In genomic region chr12:116954700-116955381, GRCh38 we compare ENCODE assay signal across 18 cellular contexts. TPM values are rescaled to one million over a fixed set of nuclear protein-coding genes. Genes with fewer than 3 reads are reported as not detected.
DNase-seq lines count a peak whose midpoint lies in the region; ATAC-seq and TF ChIP-seq lines count a peak whose summit lies in the region.
"Had no signal": no experiment of that assay in that cellular context is flagged by ENCODE, and none has a peak within 500 bp of the region (broad histone marks: within the 10 kb centered on the region; RNA-seq: fewer than 3 reads in every experiment).

No MANE protein-coding gene starts in this region.

- no peaks in the 10 kb centered on the region for H3K9me3 ChIP-seq in heart left ventricle
- H3K9me3 ChIP-seq in mucosa of descending colon = no peaks in the 10 kb centered on the region
- no peaks in the 10 kb centered on the region for H3K9me3 ChIP-seq in upper lobe of right lung

- peaks cover 0 to 34% (median 19%) of the 10 kb centered on the region in 12 donors for H3K4me1 ChIP-seq in heart left ventricle
- H3K4me1 ChIP-seq in mucosa of descending colon (ENCODE audit: low read depth) = no peaks in the 10 kb centered on the region
- peaks cover 7% of the 10 kb centered on the region for H3K4me1 ChIP-seq in upper lobe of right lung
- H3K4me1 ChIP-seq: foreskin keratinocyte had no signal

- H3K27ac ChIP-seq in heart left ventricle = peak overlapping the region in 4 of 12 donors; percentile 7 to 41 (median 10)
- H3K27ac ChIP-seq in upper lobe of right lung = peak overlapping the region; percentile 32
- H3K27ac ChIP-seq: foreskin keratinocyte, hepatocyte had no signal

- intact Hi-C loops in heart left ventricle (cut with DNase I) = no loop called here
- intact Hi-C loops in mucosa of descending colon (cut with DNase I, micrococcal nuclease) = no loop called here
- intact Hi-C loops in upper lobe of right lung (cut with DNase I) = no loop called here

- H3K36me3 ChIP-seq in heart left ventricle (peaks cover 0 to 26% (median 15%) of the 10 kb centered on the region in 9 donors), mucosa of descending colon (ENCODE audit: low read depth) (no peaks in the 10 kb centered on the region), upper lobe of right lung (no peaks in the 10 kb centered on the region)

- H3K27me3 ChIP-seq in heart left ventricle (no peaks in the 10 kb centered on the region), upper lobe of right lung (no peaks in the 10 kb centered on the region)
- H3K27me3 ChIP-seq: foreskin keratinocyte, hepatocyte had no signal

- peak; percentile 43 for DNase-seq in NCI-H2029 (lab: John Stamatoyannopoulos, UW)
- no peak for DNase-seq in NCI-H2029 treated with DMSO at 0.1 percent for 48 hours (lab: John Stamatoyannopoulos, UW)
- DNase-seq in heart left ventricle = peak in 4 of 5 donors; percentile 29 to 66 (median 37)
- DNase-seq in mucosa of descending colon = peak in 2 of 3 donors; percentile 14 to 41
- peak; percentile 75 for DNase-seq in upper lobe of right lung
- no peak for DNase-seq in middle frontal gyrus (ENCODE audit: extremely low spot score, low spot score)
- no peak for DNase-seq in GM20000 (ENCODE audit: low spot score)
- DNase-seq: 8988T; activated CD4-positive, alpha-beta T cell treated with anti-CD3 and anti-CD28 coated beads for 48 hours; AML-193; aorta; NCI-H446 treated with DMSO at 0.1 percent for 48 hours had no signal

- peak in 3 of 4 donors; percentile 52 to 75 (median 65) for ATAC-seq in heart left ventricle
- no peak for ATAC-seq in mucosa of descending colon
- peak; percentile 57 for ATAC-seq in upper lobe of right lung
- ATAC-seq in HG02938 (IDR thresholded peaks at IDR 0.05; ENCODE audit: unreplicated experiment) = no peak
- ATAC-seq: activated naive CD4-positive, alpha-beta T cell treated with anti-CD3 and anti-CD28 coated beads, Interleukin-2, amount 50 U/mL, for 72 hours; Panc1; stimulated activated memory B cell treated with anti-CD40 and anti-IgM and Interleukin-4, amounts not matched to agents 10 μg/mL and 1 μg/mL and 100 μg/mL, for 72 hours had no signal

- no peak for TF ChIP-seq POLR2A in heart left ventricle (IDR thresholded peaks at IDR 0.05)

- H3K4me3 ChIP-seq in heart left ventricle (no peak overlapping the region), mucosa of descending colon (no peak overlapping the region), upper lobe of right lung (no peak overlapping the region)
- H3K4me3 ChIP-seq: hepatocyte had no signal

- WGBS in heart left ventricle, 4 donors = 39 to 45% (median 42%) methylated on average over 13 of the region's 13 CpGs

- TF ChIP-seq CTCF in heart left ventricle (IDR thresholded peaks at IDR 0.05) (no peak), mucosa of descending colon (IDR thresholded peaks at IDR 0.05) (no peak), upper lobe of right lung (IDR thresholded peaks at IDR 0.05) (no peak), GM20000 (IDR thresholded peaks at IDR 0.05; ENCODE audit: extremely low read depth, missing control alignments) (no peak)

RNA-seq across cellular contexts. Expression of gene FBXW8, which starts 44.1 kb away (rescaled TPM):
- total RNA-seq in heart left ventricle = 1 to 10 TPM; 5.4 to 9.7 (median 7.1) TPM
- 1 to 10 TPM; 2.4 to 5.2 TPM for polyA plus RNA-seq in heart left ventricle
- 10 to 100 TPM; 12.0 to 13.2 (median 13.1) TPM for total RNA-seq in mucosa of descending colon
- total RNA-seq in upper lobe of right lung = 16.8 TPM

Comparison
In these comparisons a context has a peak if more than half of its experiments do, and no peak if none do; other contexts are left out.
1. DNase-seq: peak in NCI-H2029 (single experiment), heart left ventricle (4 of 5), mucosa of descending colon (2 of 3) and upper lobe of right lung (single experiment); none in NCI-H2029 treated with DMSO at 0.1 percent for 48 hours (single experiment), middle frontal gyrus (single experiment) and GM20000 (single experiment).
2. ATAC-seq: peak in heart left ventricle (3 of 4) and upper lobe of right lung (single experiment); none in mucosa of descending colon (single experiment) and HG02938 (single experiment).